ENCODE assay signal across 20 cellular contexts in the genomic region with DNA sequence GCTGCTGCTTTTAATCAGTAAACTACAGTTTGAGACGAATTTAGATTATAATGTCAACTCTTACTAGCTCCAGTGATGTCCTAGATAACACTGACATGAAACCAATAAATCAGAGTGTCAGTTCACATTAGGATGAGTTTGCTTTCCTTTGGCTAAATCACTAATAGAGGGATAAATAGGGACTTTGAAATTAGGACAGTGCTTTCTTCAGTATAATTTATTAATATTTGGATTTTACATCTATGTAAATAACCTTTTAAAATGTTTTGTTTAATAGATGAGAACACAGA.
"Had no signal": no experiment of that assay in that cellular context is flagged by ENCODE, and none has a peak within 500 bp of the region (broad histone marks: within the 10 kb centered on the region; RNA-seq: fewer than 3 reads in every experiment).

No MANE protein-coding gene starts in this region.

- ATAC-seq: activated T-helper 17 cell treated with anti-CD3 and anti-CD28 coated beads, Interleukin-2, amount 50 U/mL, for 72 hours; right cardiac atrium; stimulated activated naive CD8-positive, alpha-beta T cell treated with anti-CD3 and anti-CD28 coated beads, Interleukin-15, Interleukin-2, amounts not matched to agents 100 U/mL and 50 U/mL, for 24 hours had no signal

- H3K27ac Mint-ChIP-seq: activated CD4-positive, alpha-beta memory T cell treated with anti-CD3 and anti-CD28 coated beads for 36 hours; activated naive CD8-positive, alpha-beta T cell treated with anti-CD3 and anti-CD28 coated beads, Interleukin-2, amount 10 ng/mL, durations not matched to agents 7 days and 5 days; activated T-helper 17 cell treated with anti-CD3 and anti-CD28 coated beads, Interleukin-2, amount 50 U/mL, for 72 hours; T-helper 2 cell treated with Interferon-gamma antibody and Interleukin-4, amounts not matched to agents 5 μg/mL and 100 μg/mL, for 36 hours had no signal

- H3K4me3 Mint-ChIP-seq: activated B cell treated with CpG ODN at 0.5 μM for 24 hours; activated CD4-positive, alpha-beta memory T cell treated with anti-CD3 and anti-CD28 coated beads for 36 hours; activated naive CD8-positive, alpha-beta T cell treated with anti-CD3 and anti-CD28 coated beads, Interleukin-2, amount 10 ng/mL, durations not matched to agents 7 days and 5 days; activated T-helper 17 cell treated with anti-CD3 and anti-CD28 coated beads, Interleukin-2, amount 50 U/mL, for 72 hours; T-helper 2 cell treated with Interferon-gamma antibody and Interleukin-4, amounts not matched to agents 5 μg/mL and 100 μg/mL, for 36 hours had no signal

- DNase-seq: activated B cell treated with CpG ODN at 0.5 μM for 24 hours; activated CD4-positive, alpha-beta memory T cell treated with anti-CD3 and anti-CD28 coated beads for 36 hours; activated CD4-positive, alpha-beta T cell treated with anti-CD3 and anti-CD28 coated beads for 4 hours; activated naive CD4-positive, alpha-beta T cell; activated naive CD8-positive, alpha-beta T cell treated with anti-CD3 and anti-CD28 coated beads, Interleukin-2, amount 10 ng/mL, durations not matched to agents 7 days and 5 days; activated T-cell treated with anti-CD3 and anti-CD28 coated beads for 4 hours; anterior cingulate cortex; brain microvascular endothelial cell; cortex of kidney; effector CD4-positive, alpha-beta T cell; right cardiac atrium; stimulated activated naive CD8-positive, alpha-beta T cell treated with anti-CD3 and anti-CD28 coated beads, Interleukin-15, Interleukin-2, amounts not matched to agents 100 U/mL and 50 U/mL, for 24 hours; upper lobe of left lung had no signal

- H3K27ac ChIP-seq: brain microvascular endothelial cell, prostate gland, suprapubic skin, upper lobe of left lung had no signal

- H3K4me3 ChIP-seq: lung, prostate gland, suprapubic skin, upper lobe of left lung had no signal

- H3K27me3 Mint-ChIP-seq: activated B cell treated with CpG ODN at 0.5 μM for 24 hours; activated CD4-positive, alpha-beta memory T cell treated with anti-CD3 and anti-CD28 coated beads for 36 hours; activated naive CD8-positive, alpha-beta T cell treated with anti-CD3 and anti-CD28 coated beads, Interleukin-2, amount 10 ng/mL, durations not matched to agents 7 days and 5 days; activated T-helper 17 cell treated with anti-CD3 and anti-CD28 coated beads, Interleukin-2, amount 50 U/mL, for 72 hours had no signal

- H3K4me1 ChIP-seq: prostate gland, upper lobe of left lung had no signal

- H3K36me3 ChIP-seq: brain microvascular endothelial cell, prostate gland had no signal

- H3K9me3 ChIP-seq: prostate gland, suprapubic skin, upper lobe of left lung had no signal

- H3K27me3 ChIP-seq: brain microvascular endothelial cell, suprapubic skin, upper lobe of left lung had no signal

- FAIRE-seq: islet of Langerhans, TTC549 had no signal

- H3K9me3 Mint-ChIP-seq: activated B cell treated with CpG ODN at 0.5 μM for 24 hours; activated CD4-positive, alpha-beta memory T cell treated with anti-CD3 and anti-CD28 coated beads for 36 hours; activated T-helper 17 cell treated with anti-CD3 and anti-CD28 coated beads, Interleukin-2, amount 50 U/mL, for 72 hours; T-helper 2 cell treated with Interferon-gamma antibody and Interleukin-4, amounts not matched to agents 5 μg/mL and 100 μg/mL, for 36 hours had no signal
